Comparison of ENCODE assay signal across 1 cellular context in the genomic region with DNA sequence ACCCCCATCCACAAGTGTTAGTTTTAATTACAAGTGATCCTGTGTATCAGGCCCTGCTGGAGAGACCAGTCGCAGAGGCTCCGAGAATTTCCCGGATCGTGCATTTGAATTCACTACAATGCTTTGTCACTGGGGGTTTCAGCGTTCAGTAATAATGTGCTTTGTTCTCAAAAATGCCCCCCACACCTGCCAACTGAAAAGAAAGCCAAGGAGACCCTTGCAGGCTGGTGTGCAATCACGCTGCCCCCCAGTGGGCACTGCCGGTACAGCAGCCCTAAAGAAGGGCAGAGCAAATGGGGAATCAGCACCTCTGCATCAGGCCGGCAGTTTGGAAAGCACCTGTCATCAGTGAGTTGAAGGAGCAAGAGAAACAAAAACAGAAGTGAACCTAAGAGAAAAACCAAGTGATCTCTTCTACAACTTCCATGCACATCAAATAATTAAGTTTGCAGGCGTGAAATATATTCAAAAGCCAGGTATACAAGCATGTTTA.
TF ChIP-seq lines count a peak whose summit lies in the region.

No MANE protein-coding gene starts in this region.

TF ChIP-seq in HCT116, 20 proteins besides CTCF, POLR2A, EP300 and RAD21 (continued from another document):
- no peak for TF ChIP-seq TCF7L2 (IDR thresholded peaks at IDR 0.05; ENCODE audit: borderline replicate concordance, extremely low read depth, insufficient read depth, insufficient read length)
- TF ChIP-seq SIN3A (IDR thresholded peaks at IDR 0.05; ENCODE audit: low read depth) = no peak
- TF ChIP-seq JUND (IDR thresholded peaks at IDR 0.05) = no peak
TF ChIP-seq in HCT116: peak in this region for 0.
